In genomic region chr7:1532456-1533254, GRCh38 we compare ENCODE assay signal across 8 cellular contexts. TPM values are rescaled to one million over a fixed set of nuclear protein-coding genes. Genes with fewer than 3 reads are reported as not detected.
DNase-seq lines count a peak whose midpoint lies in the region; ATAC-seq and TF ChIP-seq lines count a peak whose summit lies in the region.

No MANE protein-coding gene starts in this region.

- in situ Hi-C loops in gastrocnemius medialis (cut with MboI; ENCODE audit: low sequenced_read_pairs in 4 of 4) = no loop called here

- H3K4me3 ChIP-seq in ascending aorta (peak overlapping the region; percentile 76 to 91), gastrocnemius medialis (peak overlapping the region; percentile 65 to 78 (median 70))

- H3K27ac ChIP-seq in ascending aorta (peak overlapping the region; percentile 98 to 99), gastrocnemius medialis (peak overlapping the region; percentile 98 to 100 (median 99))

- H3K4me1 ChIP-seq in ascending aorta (peaks cover 9 to 40% of the 10 kb centered on the region in 2 donors), gastrocnemius medialis (peaks cover 51 to 52% of the 10 kb centered on the region in 2 donors)

- ATAC-seq in gastrocnemius medialis (peak; percentile 48 to 55), HG03025 (IDR thresholded peaks at IDR 0.05; ENCODE audit: low FRiP score, unreplicated experiment) (no peak)

- peak; percentile 61 to 83 for TF ChIP-seq POLR2A in gastrocnemius medialis (IDR thresholded peaks at IDR 0.05)

- H3K27me3 ChIP-seq in ascending aorta (no peaks in the 10 kb centered on the region), gastrocnemius medialis (no peaks in the 10 kb centered on the region)

- TF ChIP-seq CTCF in ascending aorta (IDR thresholded peaks at IDR 0.05) = no peak
- no peak for TF ChIP-seq CTCF in gastrocnemius medialis (IDR thresholded peaks at IDR 0.05 in 4 of 5, conservative IDR thresholded peaks at IDR 0.05 in 1 of 5)

- H3K36me3 ChIP-seq in ascending aorta (peaks cover 4 to 13% of the 10 kb centered on the region in 2 donors), gastrocnemius medialis (no peaks in the 10 kb centered on the region)

- DNase-seq in DMS 273 (lab: John Stamatoyannopoulos, UW; ENCODE audit: unreplicated experiment) = peak; percentile 59
- DNase-seq in DMS 273 treated with DMSO at 0.1 percent for 48 hours (lab: John Stamatoyannopoulos, UW) = no peak
- DNase-seq in SW480 (ENCODE audit: low spot score) = peak; percentile 93
- DNase-seq in ascending aorta (ENCODE audit: low spot score in 2 of 2) = peak; percentile 88 to 96
- peak; percentile 95 for DNase-seq in hepatic stellate cell (ENCODE audit: low spot score)
- peak; percentile 81 to 83 for DNase-seq in gastrocnemius medialis
- DNase-seq in NCI-H446 treated with DMSO at 0.1 percent for 48 hours (lab: John Stamatoyannopoulos, UW) = no peak

- intact Hi-C loops in ascending aorta (cut with DNase I) (loop anchor here (10.0 kb wide), 3 partner anchors 658 to 1102 kb away; partner anchors contain the start of genes GET4 and TTYH3), gastrocnemius medialis (cut with DNase I; ENCODE audit: low total_unique reads) (loop anchor here (10.0 kb wide), 1 partner anchor 488 kb away; the partner anchor contains the start of gene GPR146)

- H3K9me3 ChIP-seq in ascending aorta (no peaks in the 10 kb centered on the region), gastrocnemius medialis (no peaks in the 10 kb centered on the region)

RNA-seq across cellular contexts. Expression of gene MAFK, which starts 2.2 kb away (rescaled TPM):
- total RNA-seq in ascending aorta (246 TPM), gastrocnemius medialis (100 to 1,000 TPM in 1 of 4 donors, 10 to 100 TPM in 3; 33.5 to 112 (median 75.3) TPM)

RNA-seq across cellular contexts. Expression of gene TMEM184A, which starts 23.4 kb away (rescaled TPM):
- total RNA-seq in ascending aorta (not detected), gastrocnemius medialis (1 to 10 TPM in 3 of 4 donors, under 1 TPM in 1; 0.55 to 3.3 (median 1.3) TPM)

RNA-seq across cellular contexts. Expression of gene INTS1, which starts 28.5 kb away (rescaled TPM):
- total RNA-seq in ascending aorta = 80.7 TPM
- total RNA-seq in gastrocnemius medialis = 100 to 1,000 TPM in 1 of 4 donors, 10 to 100 TPM in 3; 44.3 to 108 (median 78.8) TPM

RNA-seq across cellular contexts. Expression of gene PSMG3, which starts 37.2 kb away (rescaled TPM):
- total RNA-seq in ascending aorta = 34.1 TPM
- 10 to 100 TPM; 25.4 to 46.4 (median 32.2) TPM for total RNA-seq in gastrocnemius medialis

Comparison
In these comparisons a context has a peak if more than half of its experiments do, and no peak if none do; other contexts are left out.
1. DNase-seq: peak in DMS 273 (single experiment), SW480 (single experiment), ascending aorta (2 of 2), hepatic stellate cell (single experiment) and gastrocnemius medialis (2 of 2); none in DMS 273 treated with DMSO at 0.1 percent for 48 hours (single experiment) and NCI-H446 treated with DMSO at 0.1 percent for 48 hours (single experiment).